20 cellular contexts compared by ENCODE assay signal in the genomic region with DNA sequence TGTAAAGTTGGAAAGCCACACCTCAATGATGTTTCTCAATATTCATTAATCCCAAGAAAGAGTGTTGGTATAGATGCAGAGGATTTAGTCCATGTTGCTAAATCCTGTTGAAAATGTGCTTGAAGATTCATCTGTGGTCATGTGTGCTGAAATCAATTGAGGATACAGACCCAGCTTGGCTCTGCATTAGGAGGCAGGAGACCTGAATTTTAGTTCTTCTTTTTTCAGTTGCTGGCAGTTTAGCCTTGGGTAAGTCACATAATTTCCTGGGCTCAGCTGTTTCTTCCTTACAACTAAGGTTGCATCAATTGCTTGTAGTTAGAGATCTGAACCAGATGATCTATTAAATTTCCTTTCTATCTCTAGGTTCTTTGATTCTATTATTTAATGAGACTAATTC.
"Had no signal": no experiment of that assay in that cellular context is flagged by ENCODE, and none has a peak within 500 bp of the region (broad histone marks: within the 10 kb centered on the region; RNA-seq: fewer than 3 reads in every experiment).

No MANE protein-coding gene starts in this region.

- ATAC-seq: activated CD4-positive, alpha-beta T cell treated with anti-CD3 and anti-CD28 coated beads for 36 hours; foreskin keratinocyte; left colon; lower lobe of right lung; naive thymus-derived CD8-positive, alpha-beta T cell; pancreas; sciatic nerve; WTC11 had no signal

- DNase-seq: activated CD4-positive, alpha-beta memory T cell treated with anti-CD3 and anti-CD28 coated beads for 36 hours; activated CD4-positive, alpha-beta T cell treated with anti-CD3 and anti-CD28 coated beads for 36 hours; activated naive CD4-positive, alpha-beta T cell; activated naive CD8-positive, alpha-beta T cell treated with anti-CD3 and anti-CD28 coated beads for 36 hours; activated T-cell treated with anti-CD3 and anti-CD28 coated beads for 4 hours; amygdala; brain microvascular endothelial cell; central memory CD4-positive, alpha-beta T cell; foreskin keratinocyte; glutamatergic neuron; hippocampal formation; left colon; lower lobe of right lung; naive thymus-derived CD8-positive, alpha-beta T cell; pancreas; stimulated activated CD4-positive, alpha-beta T cell treated with anti-CD3 and anti-CD28 coated beads, Interleukin-4, amount 100 ng/mL, for 1 hour; testis had no signal

- H3K27ac Mint-ChIP-seq: activated CD4-positive, alpha-beta memory T cell treated with anti-CD3 and anti-CD28 coated beads for 36 hours; activated CD4-positive, alpha-beta T cell treated with anti-CD3 and anti-CD28 coated beads for 36 hours; activated naive CD8-positive, alpha-beta T cell treated with anti-CD3 and anti-CD28 coated beads for 36 hours; naive thymus-derived CD8-positive, alpha-beta T cell; type B pancreatic cell; WTC11 had no signal

- H3K9me3 Mint-ChIP-seq: activated CD4-positive, alpha-beta memory T cell treated with anti-CD3 and anti-CD28 coated beads for 36 hours; activated naive CD8-positive, alpha-beta T cell treated with anti-CD3 and anti-CD28 coated beads for 36 hours; naive thymus-derived CD8-positive, alpha-beta T cell; WTC11 had no signal

- H3K36me3 Mint-ChIP-seq: activated naive CD8-positive, alpha-beta T cell treated with anti-CD3 and anti-CD28 coated beads for 36 hours; naive thymus-derived CD8-positive, alpha-beta T cell; WTC11 had no signal

- H3K4me3 Mint-ChIP-seq: activated CD4-positive, alpha-beta memory T cell treated with anti-CD3 and anti-CD28 coated beads for 36 hours; activated CD4-positive, alpha-beta T cell treated with anti-CD3 and anti-CD28 coated beads for 36 hours; activated naive CD8-positive, alpha-beta T cell treated with anti-CD3 and anti-CD28 coated beads for 36 hours; naive thymus-derived CD8-positive, alpha-beta T cell; type B pancreatic cell; WTC11 had no signal
